Comparison of ENCODE assay signal across 9 cellular contexts in genomic region chr10:22693371-22693784, GRCh38. TPM values are rescaled to one million over a fixed set of nuclear protein-coding genes. Genes with fewer than 3 reads are reported as not detected.
DNase-seq lines count a peak whose midpoint lies in the region; ATAC-seq, FAIRE-seq and TF ChIP-seq lines count a peak whose summit lies in the region.
"Had no signal": no experiment of that assay in that cellular context is flagged by ENCODE, and none has a peak within 500 bp of the region (broad histone marks: within the 10 kb centered on the region; RNA-seq: fewer than 3 reads in every experiment).

No MANE protein-coding gene starts in this region.

- intact Hi-C loops in Right ventricle myocardium inferior (cut with DNase I) (no loop called here), cardiac septum (cut with DNase I) (no loop called here), GM12878 (cut with micrococcal nuclease; ENCODE audit: unreplicated experiment) (no loop called here), dorsolateral prefrontal cortex (cut with DNase I) (no loop called here)

- WGBS in GM12878 (ENCODE audit: insufficient coverage, insufficient replicate concordance, low lambda C conversion rate, missing lambda C conversion rate): 1% methylated on average over 5 of the region's 5 CpGs

- CTCF ChIA-PET in GM12878 (lab: Yijun Ruan, JAX): interaction anchor here (1.2 to 2.0 kb wide), 3 partner anchors 8 to 17 kb away, joined by 3 to 5 read pairs (median 4); no protein-coding TSS in a partner anchor

- TF ChIP-seq EP300 in GM12878 (IDR thresholded peaks at IDR 0.05; ENCODE audit: borderline replicate concordance in 1 of 2, control insufficient read depth in 1 of 2, low read depth in 2 of 2, low read length in 2 of 2): no peak

- H3K4me1 ChIP-seq in GM12878 (ENCODE audit: control insufficient read depth, insufficient read depth, low read length): peaks cover 25% of the 10 kb centered on the region

- BruUV-seq in GM12878 (replicated peaks; lab: Mats Ljungman, UMichigan): no TSS peak

- H3K36me3 ChIP-seq in GM12878 (ENCODE audit: control insufficient read depth in 2 of 2, insufficient read depth in 2 of 2, low read length in 1 of 2): no peaks in the 10 kb centered on the region; a peak in 3 of 4 replicates

- POLR2A ChIA-PET in GM12878 (lab: Charles Lee): interaction anchor here (0.6 to 0.9 kb wide), 3 partner anchors 11 to 74 kb away, joined by 3 to 6 read pairs (median 3); no protein-coding TSS in a partner anchor

- no peak for TF ChIP-seq RAD21 in GM12878 (IDR thresholded peaks at IDR 0.05; ENCODE audit: insufficient read depth, low read depth, low read length)

- H3K4me2 ChIP-seq in GM12878 (ENCODE audit: control insufficient read depth, insufficient read depth): peak overlapping the region; percentile 56

- DNase-seq in Right ventricle myocardium inferior (ENCODE audit: missing footprints) (peak; percentile 37), cardiac septum (ENCODE audit: low spot score) (no peak), HT1080 (ENCODE audit: low read depth) (peak; percentile 62), GM12878 (ENCODE audit: low read depth, low spot score) (no peak), GM19238 (ENCODE audit: insufficient read length, low spot score) (no peak), GM20000 (ENCODE audit: low spot score) (no peak), dorsolateral prefrontal cortex (no peak)
- DNase-seq in stimulated activated naive CD8-positive, alpha-beta T cell treated with anti-CD3 and anti-CD28 coated beads, Interleukin-15, amount 100 ng/mL, for 72 hours: peak in 1 of 2 donors; percentile 31

- no peaks in the 10 kb centered on the region for H4K20me1 ChIP-seq in GM12878 (ENCODE audit: control insufficient read depth, insufficient read depth)

- no peak overlapping the region; the same call in 1 of the 2 replicates for H3K4me3 ChIP-seq in GM12878
- no peak overlapping the region for H3K4me3 ChIP-seq in dorsolateral prefrontal cortex

- TF ChIP-seq POLR2A in GM12878 (IDR thresholded peaks at IDR 0.05; ENCODE audit: low read depth, low read length): no peak

- TF ChIP-seq CTCF in GM12878 (IDR thresholded peaks at IDR 0.05 in 2 of 3, conservative IDR thresholded peaks at IDR 0.05 in 1 of 3; ENCODE audit: control insufficient read depth in 2 of 3, extremely low read depth in 1 of 3, insufficient read depth in 1 of 3, low read depth in 3 of 3, low read length in 3 of 3): no peak
- TF ChIP-seq CTCF in GM20000 (IDR thresholded peaks at IDR 0.05; ENCODE audit: extremely low read depth, missing control alignments): no peak
- no peak for TF ChIP-seq CTCF in dorsolateral prefrontal cortex (IDR thresholded peaks at IDR 0.05 in 54 of 56, conservative IDR thresholded peaks at IDR 0.05 in 2 of 56; ENCODE audit: low read depth in 1 of 56, partially characterized antibody in 56 of 56)

- no peak for FAIRE-seq in GM12878 (lab: Jason Lieb, UNC)
- FAIRE-seq: HTR-8/SVneo had no signal

- H3K27ac Mint-ChIP-seq in stimulated activated naive CD8-positive, alpha-beta T cell treated with anti-CD3 and anti-CD28 coated beads, Interleukin-15, amount 100 ng/mL, for 72 hours: peak overlapping the region; percentile 59 to 84

- H2AFZ ChIP-seq in GM12878 (ENCODE audit: control insufficient read depth, low read depth, low read length): no peak overlapping the region; the same call in 1 of the 2 replicates

- H3K4me1 Mint-ChIP-seq in stimulated activated naive CD8-positive, alpha-beta T cell treated with anti-CD3 and anti-CD28 coated beads, Interleukin-15, amount 100 ng/mL, for 72 hours: peaks cover 87% of the 10 kb centered on the region

- no peaks in the 10 kb centered on the region for H3K27me3 Mint-ChIP-seq in stimulated activated naive CD8-positive, alpha-beta T cell treated with anti-CD3 and anti-CD28 coated beads, Interleukin-15, amount 100 ng/mL, for 72 hours

- H3K27me3 ChIP-seq in GM12878 (replicated peaks in 1 of 2; ENCODE audit: control insufficient read depth in 2 of 2, insufficient read depth in 2 of 2, low read length in 1 of 2): no peaks in the 10 kb centered on the region
- H3K27me3 ChIP-seq in dorsolateral prefrontal cortex: no peaks in the 10 kb centered on the region

- SMC1A ChIA-PET in GM12878 (lab: Charles Lee; ENCODE audit: uncharacterized antibody, unreplicated experiment): interaction anchor here (0.6 to 4.5 kb wide), 13 partner anchors 9 to 595 kb away, joined by 3 to 56 read pairs (median 4); no protein-coding TSS in a partner anchor

- H3K9me3 ChIP-seq in GM12878 (replicated peaks; ENCODE audit: control insufficient read depth, insufficient read depth, low read length): peaks cover 5% of the 10 kb centered on the region; the same call in 2 of the 3 replicates

- peak overlapping the region; percentile 19; the same call in 1 of the 2 replicates for H3K9ac ChIP-seq in GM12878 (ENCODE audit: control insufficient read depth, insufficient read depth, low read length)

- peak overlapping the region; percentile 27 to 44 for H3K4me3 Mint-ChIP-seq in stimulated activated naive CD8-positive, alpha-beta T cell treated with anti-CD3 and anti-CD28 coated beads, Interleukin-15, amount 100 ng/mL, for 72 hours

- RAD21 ChIA-PET in GM12878 (lab: Charles Lee; ENCODE audit: unreplicated experiment): interaction anchor here (0.9 to 1.7 kb wide), 6 partner anchors 9 to 74 kb away, joined by 3 to 6 read pairs (median 4); no protein-coding TSS in a partner anchor

- H3K79me2 ChIP-seq in GM12878 (ENCODE audit: control insufficient read depth, insufficient read depth, low read length): peaks cover 100% of the 10 kb centered on the region

- no peaks in the 10 kb centered on the region for H3K9me3 Mint-ChIP-seq in stimulated activated naive CD8-positive, alpha-beta T cell treated with anti-CD3 and anti-CD28 coated beads, Interleukin-15, amount 100 ng/mL, for 72 hours

- ATAC-seq in Right ventricle myocardium inferior (no peak), GM12878 (peak; percentile 45)
- ATAC-seq in stimulated activated naive CD8-positive, alpha-beta T cell treated with anti-CD3 and anti-CD28 coated beads, Interleukin-15, amount 100 ng/mL, for 72 hours: peak; percentile 89

- in situ Hi-C loops in GM12878 (cut with MboI): no loop called here

- H3K27ac ChIP-seq in GM12878 (ENCODE audit: control insufficient read depth, insufficient read depth): peak overlapping the region; percentile 63
- peak overlapping the region in 17 of 59 donors; percentile 0 to 59 (median 23) for H3K27ac ChIP-seq in dorsolateral prefrontal cortex

TF ChIP-seq in GM12878, 131 proteins besides CTCF, POLR2A, EP300 and RAD21:
- peak in 1 of 2 experiments; percentile 32; a peak in 1 of 4 replicates for TF ChIP-seq ETV6 (conservative IDR thresholded peaks at IDR 0.05 in 1 of 2, IDR thresholded peaks at IDR 0.05 in 1 of 2; ENCODE audit: borderline replicate concordance in 1 of 2, low read depth in 1 of 2)
- TF ChIP-seq ATF3 (IDR thresholded peaks at IDR 0.05; ENCODE audit: borderline replicate concordance, extremely low read depth, low read depth, low read length): no peak
- peak; percentile 64 for TF ChIP-seq JUNB (IDR thresholded peaks at IDR 0.05)

RNA-seq across cellular contexts. Expression of gene PIP4K2A, which starts 21.0 kb away (rescaled TPM):
- total RNA-seq in Right ventricle myocardium inferior: 14.0 TPM
- 20.0 TPM for total RNA-seq in cardiac septum
- total RNA-seq in HT1080 (2014; rRNA removed; shearing (Covaris generic)): 43.8 and 59.2 TPM in 2 replicates
- 34.1 and 38.3 TPM in 2 replicates for polyA plus RNA-seq in HT1080 (2015; cell fraction: cytosol; rRNA removed)
- 12.2 and 14.8 TPM in 2 replicates for polyA plus RNA-seq in HT1080 (2015; cell fraction: nucleus; rRNA removed)
- 75.2 and 80.8 TPM in 2 replicates for total RNA-seq in GM12878 (2013; cell fraction: nucleolus; rRNA removed)
- 66.1 and 76.6 TPM in 2 replicates for total RNA-seq in GM12878 (2014; rRNA removed)
- total RNA-seq in GM12878 (2014; rRNA removed; fragmentation: Illumina TruSeq; extraction: Trizol): 138 and 139 TPM in 2 replicates
- total RNA-seq in GM12878 (2021): 107 and 110 TPM in 2 replicates
- 65.1 TPM for polyA plus RNA-seq in GM12878 (2011; ENCODE audit: low read depth)
- polyA plus RNA-seq in GM12878 (2011; rRNA removed): 74.2 and 111 TPM in 2 replicates
- polyA plus RNA-seq in GM12878 (2011; cell fraction: cytosol; rRNA removed): 37.6 and 45.3 TPM in 2 replicates
- 30.4 and 31.2 TPM in 2 replicates for polyA plus RNA-seq in GM12878 (2011; cell fraction: nucleus; rRNA removed)
- 50.1 and 66.8 TPM in 2 replicates for polyA plus RNA-seq in GM12878 (2012)
- 120 and 188 TPM in 2 replicates for polyA plus RNA-seq in GM12878 (2014; fragmentation: Illumina TruSeq; extraction: Trizol)
- 100 to 1,000 TPM in 1 of 2 experiments, 10 to 100 TPM in 1; 54.3 to 103 TPM for polyA plus RNA-seq in GM12878 (2014; fragmentation: Nextera tagmentation; extraction: Ambion mirVana)
- polyA plus RNA-seq in GM12878 (2014; rRNA removed): 63.4 and 82.4 TPM in 2 replicates
- 10 to 100 TPM; 84.1 to 84.8 TPM for polyA plus RNA-seq in GM12878 (2016; fragmentation: Nextera tagmentation; extraction: Ambion mirVana)
- 81.0 and 112 TPM in 2 replicates for polyA minus RNA-seq in GM12878 (2011; rRNA and poly(A)+ RNA removed)
- 36.2 and 39.6 TPM in 2 replicates for polyA minus RNA-seq in GM12878 (2011; cell fraction: cytosol; rRNA and poly(A)+ RNA removed)
- 36.8 and 50.8 TPM in 2 replicates for polyA minus RNA-seq in GM12878 (2011; cell fraction: nucleus; rRNA and poly(A)+ RNA removed)
- total RNA-seq in dorsolateral prefrontal cortex: 100 to 1,000 TPM in 115 of 120 experiments, 10 to 100 TPM in 5; 77.5 to 992 (median 272) TPM

Comparison
In these comparisons a context has a peak if more than half of its experiments do, and no peak if none do; other contexts are left out.
1. DNase-seq: peak in Right ventricle myocardium inferior (single experiment) and HT1080 (single experiment); none in cardiac septum (single experiment), GM12878 (single experiment), GM19238 (single experiment), GM20000 (single experiment) and dorsolateral prefrontal cortex (0 of 10).